Comparison of ENCODE assay signal across 23 cellular contexts in the genomic region with DNA sequence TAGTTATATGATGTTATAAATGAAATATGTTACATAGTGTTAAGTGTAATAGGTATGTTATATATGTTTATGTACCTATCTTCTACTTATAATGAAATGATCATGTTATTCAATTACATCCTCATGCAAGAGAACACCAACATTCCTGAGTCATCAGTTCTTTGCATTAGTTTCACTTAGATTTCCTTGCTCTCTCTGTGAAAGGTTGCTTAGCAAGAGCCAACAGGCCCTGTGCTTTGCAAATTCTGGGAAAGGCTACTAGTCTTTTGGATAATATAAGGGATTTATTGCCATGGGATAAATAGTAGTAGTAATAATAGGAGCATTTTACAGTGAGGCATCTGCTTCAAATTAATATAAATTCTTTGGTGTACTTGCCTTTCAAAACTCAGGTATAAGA.
DNase-seq lines count a peak whose midpoint lies in the region; ATAC-seq, FAIRE-seq and TF ChIP-seq lines count a peak whose summit lies in the region.
"Had no signal": no experiment of that assay in that cellular context is flagged by ENCODE, and none has a peak within 500 bp of the region (broad histone marks: within the 10 kb centered on the region; RNA-seq: fewer than 3 reads in every experiment).

No MANE protein-coding gene starts in this region.

- peaks cover 18% of the 10 kb centered on the region for H3K4me1 Mint-ChIP-seq in mesothelial cell of epicardium
- H3K4me1 Mint-ChIP-seq: CD4-positive, CD25-positive, alpha-beta regulatory T cell; CD8-positive, alpha-beta memory T cell; GM23338 had no signal

- peaks cover 4% of the 10 kb centered on the region for H3K9me3 Mint-ChIP-seq in mesothelial cell of epicardium
- H3K9me3 Mint-ChIP-seq: GM23338 had no signal

- no peak overlapping the region for H2AFZ ChIP-seq in HepG2 (ENCODE audit: low read length)
- H2AFZ ChIP-seq: GM23338 had no signal

- no peaks in the 10 kb centered on the region for H3K36me3 Mint-ChIP-seq in mesothelial cell of epicardium
- H3K36me3 Mint-ChIP-seq: CD4-positive, CD25-positive, alpha-beta regulatory T cell; CD8-positive, alpha-beta memory T cell had no signal

- no peak overlapping the region for H3K4me3 Mint-ChIP-seq in mesothelial cell of epicardium
- H3K4me3 Mint-ChIP-seq: CD4-positive, CD25-positive, alpha-beta regulatory T cell; CD8-positive, alpha-beta memory T cell; GM23338 had no signal

- no peak for FAIRE-seq in HepG2 (lab: Jason Lieb, UNC)
- FAIRE-seq: GM12878, GM19239, H54 had no signal

- H3K4me1 ChIP-seq in HepG2 (ENCODE audit: insufficient read depth, low read length): no peaks in the 10 kb centered on the region
- no peaks in the 10 kb centered on the region for H3K4me1 ChIP-seq in right lobe of liver
- H3K4me1 ChIP-seq: BE2C had no signal

- CTCF ChIA-PET in HepG2 (lab: Yijun Ruan, JAX; ENCODE audit: low intra/inter-chr PET ratio, low total read pairs): no interaction called here

- H3K9ac ChIP-seq in HepG2 (ENCODE audit: insufficient read depth, low read depth, low read length): no peak overlapping the region

- POLR2A ChIA-PET in HepG2 (lab: Yijun Ruan, JAX): no interaction called here

- no peaks in the 10 kb centered on the region for H3K27me3 Mint-ChIP-seq in mesothelial cell of epicardium (ENCODE audit: low read depth)

- H3K4me2 ChIP-seq in HepG2 (ENCODE audit: low read depth, low read length): no peak overlapping the region
- H3K4me2 ChIP-seq: GM23338 had no signal

- no peak for ATAC-seq in HepG2
- no peak for ATAC-seq in right lobe of liver
- ATAC-seq in HG02938 (IDR thresholded peaks at IDR 0.05; ENCODE audit: unreplicated experiment): no peak
- no peak for ATAC-seq in HG02884 (IDR thresholded peaks at IDR 0.05; ENCODE audit: unreplicated experiment)
- ATAC-seq: GM12878, GM23338 had no signal

- no peaks in the 10 kb centered on the region for H4K20me1 ChIP-seq in HepG2 (ENCODE audit: insufficient read depth, low read length)

- H3K27me3 ChIP-seq in HepG2 (ENCODE audit: control insufficient read depth in 1 of 2, insufficient read depth in 2 of 2, low read length in 2 of 2): peaks cover 0 to 3% of the 10 kb centered on the region in 2 experiments; a peak in 1 of 5 replicates
- H3K27me3 ChIP-seq in right lobe of liver: no peaks in the 10 kb centered on the region
- H3K27me3 ChIP-seq: BE2C had no signal

- no peak for DNase-seq in HepG2 (ENCODE audit: low spot score)
- DNase-seq in right lobe of liver: no peak
- peak; percentile 60 for DNase-seq in epithelial cell of esophagus (ENCODE audit: low read depth)
- no peak for DNase-seq in mesothelial cell of epicardium (ENCODE audit: low spot score in 2 of 2, unreplicated experiment in 2 of 2)
- no peak for DNase-seq in coronary artery (ENCODE audit: low spot score)
- DNase-seq: 8988T; ACHN; BE2C; C1 segment of cervical spinal cord; CD4-positive, CD25-positive, alpha-beta regulatory T cell; CD8-positive, alpha-beta memory T cell; COR-L47; DMS 273 treated with DMSO at 0.1 percent for 48 hours; DMS53; DND-41; EL; HCEC 1CT had no signal

- in situ Hi-C loops in HepG2 (cut with HindIII; ENCODE audit: extremely low pct_ligation_motif_present, low pct_unique_long_range_greater_than_20kb): no loop called here

- H3K79me2 ChIP-seq in HepG2 (ENCODE audit: insufficient read depth, low read length): no peaks in the 10 kb centered on the region

- H3K9me3 ChIP-seq in HepG2 (ENCODE audit: low read length) (no peaks in the 10 kb centered on the region), right lobe of liver (no peaks in the 10 kb centered on the region)
- H3K9me3 ChIP-seq: BE2C had no signal

- no peak for TF ChIP-seq RAD21 in HepG2 (CRISPR knock-in tag; IDR thresholded peaks at IDR 0.05)

- BruUV-seq in HepG2 (replicated peaks; lab: Mats Ljungman, UMichigan): no TSS peak

- intact Hi-C loops in HepG2 (cut with micrococcal nuclease; ENCODE audit: unreplicated experiment): no loop called here
- intact Hi-C loops in right lobe of liver (cut with DNase I): no loop called here

- H3K4me3 ChIP-seq in HepG2 (replicated peaks in 1 of 3; ENCODE audit: insufficient read depth in 1 of 3, low read depth in 2 of 3, low read length in 3 of 3) (no peak overlapping the region), right lobe of liver (no peak overlapping the region), epithelial cell of esophagus (ENCODE audit: low read length) (no peak overlapping the region), coronary artery (no peak overlapping the region)
- H3K4me3 ChIP-seq: GM12878, GM23338 had no signal

- TF ChIP-seq CTCF in HepG2 (CRISPR knock-in tag; IDR thresholded peaks at IDR 0.05) (no peak), right lobe of liver (IDR thresholded peaks at IDR 0.05) (no peak), epithelial cell of esophagus (IDR thresholded peaks at IDR 0.05; ENCODE audit: insufficient read depth, low read depth, low read length, missing control alignments) (no peak), mesothelial cell of epicardium (IDR thresholded peaks at IDR 0.05; ENCODE audit: unreplicated experiment) (no peak), coronary artery (IDR thresholded peaks at IDR 0.05) (no peak)

- H3K27ac ChIP-seq in HepG2 (ENCODE audit: extremely low read length, insufficient read depth, low read length) (no peak overlapping the region), right lobe of liver (no peak overlapping the region), coronary artery (no peak overlapping the region)

- TF ChIP-seq EP300 in HepG2 (IDR thresholded peaks at IDR 0.05; ENCODE audit: low read depth in 2 of 2, low read length in 2 of 2): no peak
- no peak for TF ChIP-seq EP300 in HepG2 (CRISPR knock-in tag; IDR thresholded peaks at IDR 0.05; ENCODE audit: borderline replicate concordance)

- TF ChIP-seq POLR2A in HepG2 (IDR thresholded peaks at IDR 0.05; ENCODE audit: insufficient read depth in 1 of 2, low read depth in 2 of 2, low read length in 2 of 2) (no peak), right lobe of liver (IDR thresholded peaks at IDR 0.05) (no peak)

- no peaks in the 10 kb centered on the region for H3K36me3 ChIP-seq in HepG2 (replicated peaks in 1 of 2; ENCODE audit: control insufficient read depth in 1 of 2, insufficient read depth in 2 of 2, low read length in 2 of 2)
- no peaks in the 10 kb centered on the region for H3K36me3 ChIP-seq in right lobe of liver
- H3K36me3 ChIP-seq: BE2C had no signal

- peak overlapping the region; percentile 79 for H3K27ac Mint-ChIP-seq in mesothelial cell of epicardium
- H3K27ac Mint-ChIP-seq: CD4-positive, CD25-positive, alpha-beta regulatory T cell; CD8-positive, alpha-beta memory T cell; GM23338 had no signal

TF ChIP-seq in HepG2, 621 proteins besides CTCF, POLR2A, EP300 and RAD21:
- TF ChIP-seq YEATS4 (CRISPR knock-in tag; IDR thresholded peaks at IDR 0.05; ENCODE audit: borderline replicate concordance): no peak
- peak; percentile 75 for TF ChIP-seq MAFF (IDR thresholded peaks at IDR 0.05; ENCODE audit: low read depth, low read length)
- TF ChIP-seq ZNF713 (CRISPR knock-in tag; IDR thresholded peaks at IDR 0.05): no peak
- TF ChIP-seq MAFK (conservative IDR thresholded peaks at IDR 0.05 in 1 of 2, IDR thresholded peaks at IDR 0.05 in 1 of 2; ENCODE audit: low read length in 2 of 2): peak; percentile 70 to 84
